In the genomic region with DNA sequence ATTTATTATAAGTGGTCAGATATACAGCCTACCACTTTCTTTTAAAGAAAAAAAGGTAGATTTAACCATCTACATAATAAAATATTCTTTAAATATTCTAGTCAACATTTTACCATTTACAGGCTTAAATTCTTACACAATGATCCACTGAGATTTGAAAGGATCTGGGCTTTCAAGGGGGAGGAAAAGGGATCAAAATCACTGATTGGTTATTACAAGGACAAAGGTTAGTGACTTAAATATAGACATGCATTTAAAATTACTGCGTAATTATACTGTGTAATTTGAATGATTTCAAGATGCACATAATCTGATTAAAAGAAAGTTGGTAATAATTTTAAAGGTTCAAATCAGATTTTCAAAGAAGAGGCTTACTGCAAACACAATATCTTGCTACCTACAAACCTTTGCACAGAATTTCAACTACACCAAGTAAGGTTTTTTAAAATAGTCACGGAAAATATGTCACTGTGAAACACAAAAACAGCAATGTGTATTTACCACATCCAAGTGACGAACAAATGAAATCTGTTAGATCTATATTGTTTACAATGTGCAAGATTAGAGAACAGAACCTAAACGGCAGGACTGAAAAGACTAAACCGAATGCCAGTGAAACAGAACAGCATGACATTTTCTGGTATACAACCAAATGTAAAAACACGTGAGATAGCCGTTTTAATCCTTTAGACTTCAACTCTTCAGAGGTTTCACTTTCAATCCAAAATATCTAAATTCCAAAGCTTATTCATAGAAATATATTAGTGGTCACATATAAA, we compare ENCODE assay signal across 8 cellular contexts.
DNase-seq lines count a peak whose midpoint lies in the region; ATAC-seq and TF ChIP-seq lines count a peak whose summit lies in the region.

No MANE protein-coding gene starts in this region.

- DNase-seq in coronary artery (ENCODE audit: low spot score), result no peak
- no peak for DNase-seq in SIG-M5 (lab: John Stamatoyannopoulos, UW)
- DNase-seq in NAMALWA (ENCODE audit: low spot score), result no peak
- DNase-seq in nucleus accumbens (lab: John Stamatoyannopoulos, UW), result no peak
- DNase-seq in AG08396 (ENCODE audit: low spot score), result no peak

- ATAC-seq in GM18907 (IDR thresholded peaks at IDR 0.05; ENCODE audit: unreplicated experiment) (peak; percentile 17), HG03558 (IDR thresholded peaks at IDR 0.05; ENCODE audit: extremely low read depth, unreplicated experiment) (peak; percentile 8)

- no peak overlapping the region for H3K27ac ChIP-seq in coronary artery
- peak overlapping the region in 17 of 21 experiments; percentile 1 to 70 (median 42) for H3K27ac ChIP-seq in skin epidermis

- peak overlapping the region; percentile 56 for H3K4me3 ChIP-seq in coronary artery
- H3K4me3 ChIP-seq in skin epidermis, result peak overlapping the region; percentile 4 to 28 (median 15)

- TF ChIP-seq CTCF in coronary artery (IDR thresholded peaks at IDR 0.05), result no peak

Comparison
In these comparisons a context has a peak if more than half of its experiments do, and no peak if none do; other contexts are left out.
1. H3K27ac ChIP-seq: peak in skin epidermis (17 of 21); none in coronary artery (0 of 2).